8 cellular contexts compared by ENCODE assay signal in genomic region chr17:50550661-50551432, GRCh38. TPM values are rescaled to one million over a fixed set of nuclear protein-coding genes. Genes with fewer than 3 reads are reported as not detected.
A peak's percentile ranks its signal among the peaks of the same experiment; 100 is the strongest.
DNase-seq lines count a peak whose midpoint lies in the region; ATAC-seq and TF ChIP-seq lines count a peak whose summit lies in the region.

No MANE protein-coding gene starts in this region.

- H3K4me2 ChIP-seq in mammary epithelial cell (ENCODE audit: insufficient read depth, low read depth, low read length) = no peak overlapping the region

- no peaks in the 10 kb centered on the region for H3K36me3 ChIP-seq in mammary epithelial cell (ENCODE audit: insufficient read depth, low read length)

- H3K79me2 ChIP-seq in mammary epithelial cell (ENCODE audit: insufficient read depth, low read length) = peaks cover 4% of the 10 kb centered on the region

- CTCF ChIA-PET in activated CD8-positive, alpha-beta T cell treated with anti-CD3 and anti-CD28 coated beads for 36 hours (lab: Charles Lee) = interaction anchor here (0.6 to 3.5 kb wide), 9 partner anchors 9 to 413 kb away, joined by 3 to 28 read pairs (median 4); partner anchors contain the start of gene CACNA1G
- CTCF ChIA-PET in activated CD8-positive, alpha-beta T cell treated with anti-CD3 and anti-CD28 coated beads, Interleukin-2, amount 10 ng/mL, durations not matched to agents 7 days and 5 days (lab: Charles Lee) = interaction anchor here (1.1 to 2.2 kb wide), 5 partner anchors 9 to 77 kb away, joined by 4 to 9 read pairs (median 5); partner anchors contain the start of gene CACNA1G
- CTCF ChIA-PET in mammary epithelial cell (lab: Charles Lee; ENCODE audit: low non-redundant PET) = no interaction called here

- dilution Hi-C loops in mammary epithelial cell (cut with HindIII; ENCODE audit: low sequenced_read_pairs) = loop anchor here (5.0 kb wide), 1 partner anchor 86 kb away; no protein-coding TSS in a partner anchor

- no peaks in the 10 kb centered on the region for H4K20me1 ChIP-seq in mammary epithelial cell (ENCODE audit: insufficient read depth, low read length)

- intact Hi-C loops in activated CD8-positive, alpha-beta T cell treated with anti-CD3 and anti-CD28 coated beads for 36 hours (cut with micrococcal nuclease) = no loop called here
- intact Hi-C loops in mammary epithelial cell (cut with micrococcal nuclease) = no loop called here

- 96% methylated on average over 13 of the region's 32 CpGs for WGBS in mammary epithelial cell (ENCODE audit: low coverage, missing lambda C conversion rate)

- no peak overlapping the region for H3K27ac Mint-ChIP-seq in activated CD8-positive, alpha-beta T cell treated with anti-CD3 and anti-CD28 coated beads for 36 hours
- H3K27ac Mint-ChIP-seq in activated CD8-positive, alpha-beta T cell treated with anti-CD3 and anti-CD28 coated beads, Interleukin-2, amount 10 ng/mL, durations not matched to agents 7 days and 5 days = no peak overlapping the region
- no peak overlapping the region for H3K27ac Mint-ChIP-seq in type B pancreatic cell

- peaks cover 4% of the 10 kb centered on the region for H3K36me3 Mint-ChIP-seq in activated CD8-positive, alpha-beta T cell treated with anti-CD3 and anti-CD28 coated beads for 36 hours (ENCODE audit: low read depth)
- H3K36me3 Mint-ChIP-seq in activated CD8-positive, alpha-beta T cell treated with anti-CD3 and anti-CD28 coated beads, Interleukin-2, amount 10 ng/mL, durations not matched to agents 7 days and 5 days (ENCODE audit: low read depth) = no peaks in the 10 kb centered on the region
- no peaks in the 10 kb centered on the region for H3K36me3 Mint-ChIP-seq in type B pancreatic cell

- ATAC-seq in activated CD8-positive, alpha-beta T cell treated with anti-CD3 and anti-CD28 coated beads for 36 hours = no peak
- ATAC-seq in activated CD8-positive, alpha-beta T cell treated with anti-CD3 and anti-CD28 coated beads, Interleukin-2, amount 10 ng/mL, durations not matched to agents 7 days and 5 days = no peak
- ATAC-seq in GM21367 (IDR thresholded peaks at IDR 0.05; ENCODE audit: unreplicated experiment) (no peak), HG02610 (IDR thresholded peaks at IDR 0.05; ENCODE audit: unreplicated experiment) (no peak)

- DNase-seq in activated CD8-positive, alpha-beta T cell treated with anti-CD3 and anti-CD28 coated beads for 36 hours = peak; percentile 33
- DNase-seq in activated CD8-positive, alpha-beta T cell treated with anti-CD3 and anti-CD28 coated beads, Interleukin-2, amount 10 ng/mL, durations not matched to agents 7 days and 5 days = no peak
- DNase-seq in NCI-H524 treated with DMSO at 0.1 percent for 48 hours (lab: John Stamatoyannopoulos, UW) (peak; percentile 14), mammary epithelial cell (no peak), left kidney (ENCODE audit: low read depth, low spot score) (peak; percentile 96), type B pancreatic cell (ENCODE audit: extremely low spot score, unreplicated experiment) (peak; percentile 86)

- peaks cover 11% of the 10 kb centered on the region for H3K4me1 ChIP-seq in mammary epithelial cell (ENCODE audit: insufficient read depth, low read length)

- H3K27me3 ChIP-seq in mammary epithelial cell (ENCODE audit: insufficient read depth, low read length) = no peaks in the 10 kb centered on the region

- no peaks in the 10 kb centered on the region for H3K9me3 ChIP-seq in mammary epithelial cell (replicated peaks; ENCODE audit: insufficient read depth, low read length)

- H3K9me3 Mint-ChIP-seq in activated CD8-positive, alpha-beta T cell treated with anti-CD3 and anti-CD28 coated beads for 36 hours = no peaks in the 10 kb centered on the region
- no peaks in the 10 kb centered on the region for H3K9me3 Mint-ChIP-seq in activated CD8-positive, alpha-beta T cell treated with anti-CD3 and anti-CD28 coated beads, Interleukin-2, amount 10 ng/mL, durations not matched to agents 7 days and 5 days (ENCODE audit: insufficient read depth)
- no peaks in the 10 kb centered on the region for H3K9me3 Mint-ChIP-seq in type B pancreatic cell

- TF ChIP-seq CTCF in activated CD8-positive, alpha-beta T cell treated with anti-CD3 and anti-CD28 coated beads for 36 hours (IDR thresholded peaks at IDR 0.05) = peak; percentile 42
- TF ChIP-seq CTCF in mammary epithelial cell (conservative IDR thresholded peaks at IDR 0.05 in 1 of 2, IDR thresholded peaks at IDR 0.05 in 1 of 2; ENCODE audit: extremely low read depth in 1 of 2, insufficient read depth in 1 of 2, low read depth in 1 of 2, low read length in 2 of 2) = peak; percentile 58 to 62
- peak; percentile 90 for TF ChIP-seq CTCF in type B pancreatic cell (conservative IDR thresholded peaks at IDR 0.05)

- in situ Hi-C loops in mammary epithelial cell (cut with MboI; ENCODE audit: low sequenced_read_pairs in 2 of 2) = no loop called here

- no peak overlapping the region for H3K4me3 Mint-ChIP-seq in activated CD8-positive, alpha-beta T cell treated with anti-CD3 and anti-CD28 coated beads for 36 hours
- H3K4me3 Mint-ChIP-seq in activated CD8-positive, alpha-beta T cell treated with anti-CD3 and anti-CD28 coated beads, Interleukin-2, amount 10 ng/mL, durations not matched to agents 7 days and 5 days = no peak overlapping the region
- no peak overlapping the region for H3K4me3 Mint-ChIP-seq in type B pancreatic cell

- no peak overlapping the region for H2AFZ ChIP-seq in mammary epithelial cell (ENCODE audit: low read depth, low read length)

- no peaks in the 10 kb centered on the region for H3K27me3 Mint-ChIP-seq in activated CD8-positive, alpha-beta T cell treated with anti-CD3 and anti-CD28 coated beads for 36 hours
- H3K27me3 Mint-ChIP-seq in activated CD8-positive, alpha-beta T cell treated with anti-CD3 and anti-CD28 coated beads, Interleukin-2, amount 10 ng/mL, durations not matched to agents 7 days and 5 days (ENCODE audit: low read depth) = no peaks in the 10 kb centered on the region
- H3K27me3 Mint-ChIP-seq in type B pancreatic cell = peaks cover 6% of the 10 kb centered on the region

- BruUV-seq in mammary epithelial cell (replicated peaks; lab: Mats Ljungman, UMichigan) = no TSS peak

- H3K9ac ChIP-seq in mammary epithelial cell (ENCODE audit: insufficient read depth, low read length) = no peak overlapping the region

- peaks cover 4% of the 10 kb centered on the region for H3K4me1 Mint-ChIP-seq in activated CD8-positive, alpha-beta T cell treated with anti-CD3 and anti-CD28 coated beads for 36 hours (ENCODE audit: low read depth)
- peaks cover 11% of the 10 kb centered on the region for H3K4me1 Mint-ChIP-seq in activated CD8-positive, alpha-beta T cell treated with anti-CD3 and anti-CD28 coated beads, Interleukin-2, amount 10 ng/mL, durations not matched to agents 7 days and 5 days (ENCODE audit: low read depth)
- peaks cover 4% of the 10 kb centered on the region for H3K4me1 Mint-ChIP-seq in type B pancreatic cell (ENCODE audit: unreplicated experiment)

- H3K4me3 ChIP-seq in mammary epithelial cell (replicated peaks in 1 of 3; ENCODE audit: insufficient read depth in 1 of 3, low read depth in 2 of 3, low read length in 3 of 3) = no peak overlapping the region

- H3K27ac ChIP-seq in mammary epithelial cell (ENCODE audit: insufficient read depth, low read depth, low read length) = no peak overlapping the region

- POLR2A ChIA-PET in activated CD8-positive, alpha-beta T cell treated with anti-CD3 and anti-CD28 coated beads for 36 hours (lab: Charles Lee) = interaction anchor here (1.1 to 2.8 kb wide), 2 partner anchors 12 to 20 kb away, joined by 3 to 11 read pairs; no protein-coding TSS in a partner anchor
- POLR2A ChIA-PET in activated CD8-positive, alpha-beta T cell treated with anti-CD3 and anti-CD28 coated beads, Interleukin-2, amount 10 ng/mL, durations not matched to agents 7 days and 5 days (lab: Charles Lee) = no interaction called here

RNA-seq across cellular contexts. Expression of gene SPATA20, which starts 3.9 kb away (rescaled TPM):
- total RNA-seq in activated CD8-positive, alpha-beta T cell treated with anti-CD3 and anti-CD28 coated beads for 36 hours = 10 to 100 TPM; 29.0 to 36.2 TPM
- total RNA-seq in activated CD8-positive, alpha-beta T cell treated with anti-CD3 and anti-CD28 coated beads, Interleukin-2, amount 10 ng/mL, durations not matched to agents 7 days and 5 days = 10 to 100 TPM; 23.9 to 27.3 TPM
- total RNA-seq in mammary epithelial cell (10 to 100 TPM; 65.6 to 79.9 TPM), type B pancreatic cell (ENCODE audit: low replicate concordance) (40.3 and 51.3 TPM in 2 replicates)
- 28.9 TPM for polyA plus RNA-seq in mammary epithelial cell
- 24.6 TPM for polyA minus RNA-seq in mammary epithelial cell

RNA-seq across cellular contexts. Expression of gene CACNA1G, which starts 9.7 kb away (rescaled TPM):
- total RNA-seq in activated CD8-positive, alpha-beta T cell treated with anti-CD3 and anti-CD28 coated beads for 36 hours = under 1 TPM in 1 of 2 experiments, not detected in 1; 0.13 TPM
- not detected for total RNA-seq in activated CD8-positive, alpha-beta T cell treated with anti-CD3 and anti-CD28 coated beads, Interleukin-2, amount 10 ng/mL, durations not matched to agents 7 days and 5 days
- total RNA-seq in mammary epithelial cell = under 1 TPM in 1 of 2 donors, not detected in 1; 0.09 TPM
- 0.03 TPM for polyA plus RNA-seq in mammary epithelial cell
- not detected for polyA minus RNA-seq in mammary epithelial cell
- 1.9 and 27.8 TPM in 2 replicates for total RNA-seq in type B pancreatic cell (ENCODE audit: low replicate concordance)

RNA-seq across cellular contexts. Expression of gene EPN3, which starts 18.3 kb away (rescaled TPM):
- total RNA-seq in activated CD8-positive, alpha-beta T cell treated with anti-CD3 and anti-CD28 coated beads for 36 hours = not detected
- total RNA-seq in activated CD8-positive, alpha-beta T cell treated with anti-CD3 and anti-CD28 coated beads, Interleukin-2, amount 10 ng/mL, durations not matched to agents 7 days and 5 days = not detected
- total RNA-seq in mammary epithelial cell = 10 to 100 TPM; 12.2 to 70.7 TPM
- 101 TPM for polyA plus RNA-seq in mammary epithelial cell
- 151 TPM for polyA minus RNA-seq in mammary epithelial cell
- total RNA-seq in type B pancreatic cell (ENCODE audit: low replicate concordance) = 41.7 and 72.1 TPM in 2 replicates

RNA-seq across cellular contexts. Expression of gene MYCBPAP, which starts 42.6 kb away (rescaled TPM):
- 1 to 10 TPM; 6.7 to 6.9 TPM for total RNA-seq in activated CD8-positive, alpha-beta T cell treated with anti-CD3 and anti-CD28 coated beads for 36 hours
- total RNA-seq in activated CD8-positive, alpha-beta T cell treated with anti-CD3 and anti-CD28 coated beads, Interleukin-2, amount 10 ng/mL, durations not matched to agents 7 days and 5 days = 1 to 10 TPM; 7.7 to 9.3 TPM
- total RNA-seq in mammary epithelial cell = 1 to 10 TPM in 1 of 2 donors, under 1 TPM in 1; 0.50 to 9.6 TPM
- polyA plus RNA-seq in mammary epithelial cell = 4.5 TPM
- not detected for polyA minus RNA-seq in mammary epithelial cell
- 0.88 and 4.1 TPM in 2 replicates for total RNA-seq in type B pancreatic cell (ENCODE audit: low replicate concordance)

Comparison
In these comparisons a context has a peak if more than half of its experiments do, and no peak if none do; other contexts are left out.
1. DNase-seq: peak in activated CD8-positive, alpha-beta T cell treated with anti-CD3 and anti-CD28 coated beads for 36 hours (single experiment), NCI-H524 treated with DMSO at 0.1 percent for 48 hours (single experiment), left kidney (single experiment) and type B pancreatic cell (single experiment); none in activated CD8-positive, alpha-beta T cell treated with anti-CD3 and anti-CD28 coated beads, Interleukin-2, amount 10 ng/mL, durations not matched to agents 7 days and 5 days (single experiment) and mammary epithelial cell (single experiment).
2. RNA of gene EPN3, which starts 18.3 kb away (total RNA-seq): 12.2 to 70.7 TPM in mammary epithelial cell and 41.7 to 72.1 TPM in type B pancreatic cell; not detected in activated CD8-positive, alpha-beta T cell treated with anti-CD3 and anti-CD28 coated beads, Interleukin-2, amount 10 ng/mL, durations not matched to agents 7 days and 5 days and not detected in activated CD8-positive, alpha-beta T cell treated with anti-CD3 and anti-CD28 coated beads for 36 hours; every median in the first group is over 10 times any median in the second.
3. Peak in every context shown above with its lines, with median percentiles within 50 percentile points of each other: CTCF ChIP-seq.